Comparison of ENCODE assay signal across 10 cellular contexts in genomic region chr1:19648689-19649088, GRCh38. TPM values are rescaled to one million over a fixed set of nuclear protein-coding genes. Genes with fewer than 3 reads are reported as not detected.
DNase-seq lines count a peak whose midpoint lies in the region; ATAC-seq and TF ChIP-seq lines count a peak whose summit lies in the region.
"Had no signal": no experiment of that assay in that cellular context is flagged by ENCODE, and none has a peak within 500 bp of the region (broad histone marks: within the 10 kb centered on the region; RNA-seq: fewer than 3 reads in every experiment).

No MANE protein-coding gene starts in this region.

- WGBS in endodermal cell (ENCODE audit: insufficient coverage in 1 of 2, insufficient read length in 1 of 2), 2 experiments, result 71 to 91% methylated on average over 5 to 11 of the region's 11 CpGs

- H3K4me3 ChIP-seq in endodermal cell (ENCODE audit: low read length), result no peak overlapping the region
- H3K4me3 ChIP-seq in mucosa of stomach (ENCODE audit: low read length), result no peak overlapping the region
- H3K4me3 ChIP-seq: HAP-1 had no signal

- H3K27me3 ChIP-seq in endodermal cell (ENCODE audit: control insufficient read depth, insufficient read depth, low read length, poor library complexity, severe bottlenecking) (peaks cover 2% of the 10 kb centered on the region), mucosa of stomach (ENCODE audit: control insufficient read depth, insufficient read depth, low read length) (no peaks in the 10 kb centered on the region)

- H3K36me3 Mint-ChIP-seq in HFFc6 (ENCODE audit: low read depth) (no peaks in the 10 kb centered on the region), endodermal cell (ENCODE audit: low read depth) (peaks cover 2% of the 10 kb centered on the region)
- H3K36me3 Mint-ChIP-seq in stimulated activated memory B cell treated with anti-CD40 and anti-IgM and Interleukin-4, amounts not matched to agents 10 μg/mL and 1 μg/mL and 100 μg/mL, for 72 hours, result peaks cover 5% of the 10 kb centered on the region

- H3K27ac Mint-ChIP-seq in HFFc6 (peak overlapping the region; percentile 40; the same call in 1 of the 2 replicates), endodermal cell (peak overlapping the region; percentile 61)
- H3K27ac Mint-ChIP-seq in stimulated activated memory B cell treated with anti-CD40 and anti-IgM and Interleukin-4, amounts not matched to agents 10 μg/mL and 1 μg/mL and 100 μg/mL, for 72 hours, result no peak overlapping the region
- H3K27ac Mint-ChIP-seq: IgD-negative memory B cell had no signal

- DNase-seq in HFFc6 (no peak), endodermal cell (peak; percentile 93), H4 (ENCODE audit: low spot score) (no peak), NCI-H146 treated with DMSO at 0.1 percent for 48 hours (lab: John Stamatoyannopoulos, UW; ENCODE audit: unreplicated experiment) (no peak)
- DNase-seq in activated naive CD4-positive, alpha-beta T cell treated with Interleukin-2 at 50 U/mL for 16 hours, result no peak

- H3K9me3 ChIP-seq in endodermal cell (ENCODE audit: control insufficient read depth, low read length), result no peaks in the 10 kb centered on the region
- H3K9me3 ChIP-seq in mucosa of stomach (ENCODE audit: control insufficient read depth, low read length), result no peaks in the 10 kb centered on the region
- H3K9me3 ChIP-seq: HAP-1 had no signal

- TF ChIP-seq CTCF in C4-2B (conservative IDR thresholded peaks at IDR 0.05) (peak; percentile 27), HFFc6 (IDR thresholded peaks at IDR 0.05) (peak; percentile 76), endodermal cell (conservative IDR thresholded peaks at IDR 0.05) (peak; percentile 71)

- no peaks in the 10 kb centered on the region; the same call in 1 of the 2 replicates for H3K27me3 Mint-ChIP-seq in HFFc6 (ENCODE audit: insufficient read depth)
- peaks cover 15% of the 10 kb centered on the region for H3K27me3 Mint-ChIP-seq in endodermal cell (ENCODE audit: insufficient read depth)
- H3K27me3 Mint-ChIP-seq in stimulated activated memory B cell treated with anti-CD40 and anti-IgM and Interleukin-4, amounts not matched to agents 10 μg/mL and 1 μg/mL and 100 μg/mL, for 72 hours, result peaks cover 67% of the 10 kb centered on the region

- peaks cover 10% of the 10 kb centered on the region for H3K4me1 ChIP-seq in endodermal cell (ENCODE audit: control insufficient read depth, insufficient read depth, low read length)
- H3K4me1 ChIP-seq in mucosa of stomach (ENCODE audit: control insufficient read depth, insufficient read depth, low read length), result peaks cover 58% of the 10 kb centered on the region

- H3K4me3 Mint-ChIP-seq in HFFc6 (no peak overlapping the region), endodermal cell (no peak overlapping the region)
- H3K4me3 Mint-ChIP-seq in stimulated activated memory B cell treated with anti-CD40 and anti-IgM and Interleukin-4, amounts not matched to agents 10 μg/mL and 1 μg/mL and 100 μg/mL, for 72 hours, result no peak overlapping the region

- H3K36me3 ChIP-seq in endodermal cell (ENCODE audit: control insufficient read depth, insufficient read depth, low read length), result no peaks in the 10 kb centered on the region
- no peaks in the 10 kb centered on the region for H3K36me3 ChIP-seq in mucosa of stomach (ENCODE audit: control insufficient read depth, insufficient read depth, low read length)
- H3K36me3 ChIP-seq: HAP-1 had no signal

- H3K9ac ChIP-seq in endodermal cell (ENCODE audit: extremely low read depth, low read length, poor library complexity, severe bottlenecking) (no peak overlapping the region), mucosa of stomach (ENCODE audit: low read length) (peak overlapping the region; percentile 38)

- H3K9me3 Mint-ChIP-seq in HFFc6 (no peaks in the 10 kb centered on the region), endodermal cell (no peaks in the 10 kb centered on the region)
- H3K9me3 Mint-ChIP-seq in stimulated activated memory B cell treated with anti-CD40 and anti-IgM and Interleukin-4, amounts not matched to agents 10 μg/mL and 1 μg/mL and 100 μg/mL, for 72 hours, result no peaks in the 10 kb centered on the region
- H3K9me3 Mint-ChIP-seq: IgD-negative memory B cell had no signal

- H3K27ac ChIP-seq in C4-2B, result no peak overlapping the region
- H3K27ac ChIP-seq in endodermal cell (ENCODE audit: low read depth, low read length), result no peak overlapping the region

- ATAC-seq in stimulated activated memory B cell treated with anti-CD40 and anti-IgM and Interleukin-4, amounts not matched to agents 10 μg/mL and 1 μg/mL and 100 μg/mL, for 72 hours, result no peak

- H3K4me1 Mint-ChIP-seq in HFFc6 (ENCODE audit: low read depth) (peaks cover 66% of the 10 kb centered on the region), endodermal cell (peaks cover 11% of the 10 kb centered on the region)
- peaks cover 41% of the 10 kb centered on the region for H3K4me1 Mint-ChIP-seq in stimulated activated memory B cell treated with anti-CD40 and anti-IgM and Interleukin-4, amounts not matched to agents 10 μg/mL and 1 μg/mL and 100 μg/mL, for 72 hours

RNA-seq across cellular contexts. Expression of gene NBL1, which starts 4.6 kb away (rescaled TPM):
- total RNA-seq in HFFc6 (2021; fragmentation: NEBNext Ultra II Directional; extraction: Animal tissue kit (Norgen Biotek cat#: 25700)), result 100 to 1,000 TPM in 3 of 6 experiments, 10 to 100 TPM in 3; 89.6 to 182 (median 104) TPM
- 10 to 100 TPM; 13.7 to 32.4 TPM for total RNA-seq in endodermal cell
- polyA plus RNA-seq in endodermal cell (2013, experiment 1 of 2), result 17.1 TPM
- 17.1 TPM for polyA plus RNA-seq in endodermal cell (2013, experiment 2 of 2)
- 34.2 and 53.1 TPM in 2 replicates for total RNA-seq in H4 (2014; rRNA removed; shearing (Covaris generic))

RNA-seq across cellular contexts. Expression of gene HTR6, which starts 16.0 kb away (rescaled TPM):
- not detected for total RNA-seq in HFFc6 (2021; fragmentation: NEBNext Ultra II Directional; extraction: Animal tissue kit (Norgen Biotek cat#: 25700))
- total RNA-seq in endodermal cell, result under 1 TPM in 1 of 2 donors, not detected in 1; 0.31 TPM
- 0.18 TPM for polyA plus RNA-seq in endodermal cell (2013, experiment 1 of 2)
- polyA plus RNA-seq in endodermal cell (2013, experiment 2 of 2), result 0.12 TPM
- total RNA-seq in H4 (2014; rRNA removed; shearing (Covaris generic)), result not detected in 2 replicates
- polyA plus RNA-seq: IgD-negative memory B cell had no signal
